15 cellular contexts compared by ENCODE assay signal in genomic region chr1:178625695-178626094, GRCh38.
DNase-seq lines count a peak whose midpoint lies in the region; ATAC-seq and TF ChIP-seq lines count a peak whose summit lies in the region.
"Had no signal": no experiment of that assay in that cellular context is flagged by ENCODE, and none has a peak within 500 bp of the region (broad histone marks: within the 10 kb centered on the region; RNA-seq: fewer than 3 reads in every experiment).

No MANE protein-coding gene starts in this region.

- peaks cover 0 to 4% of the 10 kb centered on the region in 2 experiments; a peak in 1 of 4 replicates for H3K4me1 ChIP-seq in HCT116 (ENCODE audit: control insufficient read depth in 1 of 2, insufficient read depth in 2 of 2, low read length in 2 of 2)
- peaks cover 13% of the 10 kb centered on the region for H3K4me1 ChIP-seq in hepatocyte (ENCODE audit: insufficient read depth)
- peaks cover 17% of the 10 kb centered on the region for H3K4me1 ChIP-seq in smooth muscle cell (ENCODE audit: low read depth)
- no peaks in the 10 kb centered on the region for H3K4me1 ChIP-seq in colonic mucosa

- RAD21 ChIA-PET in HCT116 (lab: Charles Lee; ENCODE audit: low non-redundant PET in 1 of 2, low total read pairs in 2 of 2, uncharacterized antibody in 2 of 2, unreplicated experiment in 2 of 2): no interaction called here

- no peaks in the 10 kb centered on the region for H3K4me1 Mint-ChIP-seq in activated CD8-positive, alpha-beta T cell treated with anti-CD3 and anti-CD28 coated beads, Interleukin-2, amount 10 ng/mL, durations not matched to agents 7 days and 5 days (ENCODE audit: low read depth)

- DNase-seq in HCT116 (ENCODE audit: low read depth, low spot score) (no peak), NCI-H82 treated with DMSO at 0.1 percent for 48 hours (lab: John Stamatoyannopoulos, UW; ENCODE audit: unreplicated experiment) (peak; percentile 47), hepatocyte (ENCODE audit: low spot score) (peak; percentile 36), smooth muscle cell (lab: John Stamatoyannopoulos, UW; ENCODE audit: unreplicated experiment) (no peak), AG08396 (ENCODE audit: low spot score) (no peak), colonic mucosa (no peak)
- no peak for DNase-seq in activated CD8-positive, alpha-beta T cell treated with anti-CD3 and anti-CD28 coated beads, Interleukin-2, amount 10 ng/mL, durations not matched to agents 7 days and 5 days
- DNase-seq: Karpas-422, NCI-H1105, NCI-H1694, NCI-H446 treated with DMSO at 0.1 percent for 48 hours, RPMI8226 had no signal

- no peak overlapping the region for H3K27ac Mint-ChIP-seq in activated CD8-positive, alpha-beta T cell treated with anti-CD3 and anti-CD28 coated beads, Interleukin-2, amount 10 ng/mL, durations not matched to agents 7 days and 5 days
- H3K27ac Mint-ChIP-seq: GM23338 had no signal

- 22% methylated on average over 1 of the region's 1 CpG for WGBS in hepatocyte (ENCODE audit: low lambda C conversion rate, missing lambda C conversion rate)
- WGBS in smooth muscle cell (ENCODE audit: low lambda C conversion rate): 10% methylated on average over 1 of the region's 1 CpG

- H4K20me1 ChIP-seq in HCT116 (ENCODE audit: insufficient read depth) (no peaks in the 10 kb centered on the region), hepatocyte (ENCODE audit: insufficient read depth, poor library complexity, severe bottlenecking) (no peaks in the 10 kb centered on the region), smooth muscle cell (ENCODE audit: low read depth) (no peaks in the 10 kb centered on the region)

- H2AFZ ChIP-seq in HCT116 (ENCODE audit: low read depth, low read length, poor library complexity, severe bottlenecking) (no peak overlapping the region), hepatocyte (no peak overlapping the region), smooth muscle cell (ENCODE audit: low read depth) (no peak overlapping the region)
- H2AFZ ChIP-seq: GM23338 had no signal

- TF ChIP-seq CTCF in HCT116 (IDR thresholded peaks at IDR 0.05 in 2 of 3, conservative IDR thresholded peaks at IDR 0.05 in 1 of 3; ENCODE audit: borderline replicate concordance in 1 of 3, insufficient read depth in 1 of 3, low read depth in 2 of 3, low read length in 2 of 3) (no peak), hepatocyte (IDR thresholded peaks at IDR 0.05; ENCODE audit: poor library complexity) (no peak), smooth muscle cell (IDR thresholded peaks at IDR 0.05; ENCODE audit: borderline replicate concordance, insufficient read depth, poor library complexity, severe bottlenecking) (no peak), colonic mucosa (IDR thresholded peaks at IDR 0.05) (no peak)

- H3K27me3 ChIP-seq in HCT116 (ENCODE audit: insufficient read depth, low read length) (no peaks in the 10 kb centered on the region), hepatocyte (no peaks in the 10 kb centered on the region), smooth muscle cell (ENCODE audit: low read depth) (no peaks in the 10 kb centered on the region), colonic mucosa (no peaks in the 10 kb centered on the region)
- H3K27me3 ChIP-seq: SJCRH30 had no signal

- no peaks in the 10 kb centered on the region for H3K36me3 Mint-ChIP-seq in activated CD8-positive, alpha-beta T cell treated with anti-CD3 and anti-CD28 coated beads, Interleukin-2, amount 10 ng/mL, durations not matched to agents 7 days and 5 days (ENCODE audit: low read depth)

- H3K9me2 ChIP-seq in HCT116 (ENCODE audit: insufficient read depth) (no peaks in the 10 kb centered on the region), hepatocyte (replicated peaks; ENCODE audit: insufficient read depth) (no peaks in the 10 kb centered on the region)

- no peak for TF ChIP-seq POLR2A in HCT116 (IDR thresholded peaks at IDR 0.05; ENCODE audit: borderline replicate concordance, extremely low read depth, insufficient read depth, insufficient read length)

- H3K27me3 Mint-ChIP-seq in activated CD8-positive, alpha-beta T cell treated with anti-CD3 and anti-CD28 coated beads, Interleukin-2, amount 10 ng/mL, durations not matched to agents 7 days and 5 days (ENCODE audit: low read depth): peaks cover 5% of the 10 kb centered on the region

- H3K9ac ChIP-seq in HCT116 (ENCODE audit: low read length): no peak overlapping the region
- H3K9ac ChIP-seq in smooth muscle cell (ENCODE audit: low read depth): no peak overlapping the region
- H3K9ac ChIP-seq in colonic mucosa (ENCODE audit: low read depth in 2 of 2, low read length in 2 of 2): no peak overlapping the region

- no peak for TF ChIP-seq RAD21 in HCT116 (IDR thresholded peaks at IDR 0.05; ENCODE audit: low read depth)

- H3K9me3 Mint-ChIP-seq in activated CD8-positive, alpha-beta T cell treated with anti-CD3 and anti-CD28 coated beads, Interleukin-2, amount 10 ng/mL, durations not matched to agents 7 days and 5 days (ENCODE audit: insufficient read depth): no peaks in the 10 kb centered on the region
- H3K9me3 Mint-ChIP-seq: GM23338 had no signal

- intact Hi-C loops in HCT116 (cut with micrococcal nuclease): no loop called here
- intact Hi-C loops in colonic mucosa (cut with DNase I): no loop called here

- H3K4me3 ChIP-seq in HCT116 (replicated peaks in 1 of 2; ENCODE audit: low read depth in 1 of 2, low read length in 2 of 2) (no peak overlapping the region), hepatocyte (no peak overlapping the region), smooth muscle cell (no peak overlapping the region), colonic mucosa (no peak overlapping the region)
- H3K4me3 ChIP-seq: GM23338, SJCRH30 had no signal

- ATAC-seq in HCT116: no peak
- ATAC-seq in activated CD8-positive, alpha-beta T cell treated with anti-CD3 and anti-CD28 coated beads, Interleukin-2, amount 10 ng/mL, durations not matched to agents 7 days and 5 days: no peak
- ATAC-seq: GM23338 had no signal

- CTCF ChIA-PET in HCT116 (lab: Charles Lee): no interaction called here
- CTCF ChIA-PET in activated CD8-positive, alpha-beta T cell treated with anti-CD3 and anti-CD28 coated beads, Interleukin-2, amount 10 ng/mL, durations not matched to agents 7 days and 5 days (lab: Charles Lee): no interaction called here

- no peak overlapping the region for H3K4me3 Mint-ChIP-seq in activated CD8-positive, alpha-beta T cell treated with anti-CD3 and anti-CD28 coated beads, Interleukin-2, amount 10 ng/mL, durations not matched to agents 7 days and 5 days
- H3K4me3 Mint-ChIP-seq: GM23338 had no signal

- H3K9me3 ChIP-seq in HCT116 (ENCODE audit: control insufficient read depth in 1 of 2, insufficient read depth in 1 of 2, low read depth in 1 of 2, low read length in 2 of 2) (no peaks in the 10 kb centered on the region), hepatocyte (ENCODE audit: low read depth) (no peaks in the 10 kb centered on the region), smooth muscle cell (replicated peaks; ENCODE audit: low read depth) (no peaks in the 10 kb centered on the region), colonic mucosa (no peaks in the 10 kb centered on the region)
- H3K9me3 ChIP-seq: SJCRH30 had no signal

- H3K36me3 ChIP-seq in HCT116 (ENCODE audit: control insufficient read depth in 1 of 2, insufficient read depth in 2 of 2, low read length in 2 of 2): no peaks in the 10 kb centered on the region
- no peaks in the 10 kb centered on the region for H3K36me3 ChIP-seq in hepatocyte (replicated peaks; ENCODE audit: insufficient read depth, low read depth)
- no peaks in the 10 kb centered on the region for H3K36me3 ChIP-seq in smooth muscle cell (ENCODE audit: low read depth)
- no peaks in the 10 kb centered on the region for H3K36me3 ChIP-seq in colonic mucosa
- H3K36me3 ChIP-seq: SJCRH30 had no signal

- BruUV-seq in HCT116 (replicated peaks; lab: Mats Ljungman, UMichigan): no TSS peak

- POLR2A ChIA-PET in HCT116 (lab: Charles Lee): no interaction called here
- POLR2A ChIA-PET in activated CD8-positive, alpha-beta T cell treated with anti-CD3 and anti-CD28 coated beads, Interleukin-2, amount 10 ng/mL, durations not matched to agents 7 days and 5 days (lab: Charles Lee): no interaction called here

- no peaks in the 10 kb centered on the region for H3F3A ChIP-seq in smooth muscle cell (ENCODE audit: low read depth)

- H3K27ac ChIP-seq in HCT116 (ENCODE audit: low read depth, low read length): no peak overlapping the region
- no peak overlapping the region for H3K27ac ChIP-seq in hepatocyte
- no peak overlapping the region for H3K27ac ChIP-seq in smooth muscle cell (ENCODE audit: low read depth)
- no peak overlapping the region for H3K27ac ChIP-seq in colonic mucosa
- H3K27ac ChIP-seq: C4-2B, SJCRH30 had no signal

- H3K79me2 ChIP-seq in HCT116 (ENCODE audit: insufficient read depth, low read length): no peaks in the 10 kb centered on the region
- no peaks in the 10 kb centered on the region for H3K79me2 ChIP-seq in hepatocyte
- H3K79me2 ChIP-seq in smooth muscle cell (ENCODE audit: low read depth): no peaks in the 10 kb centered on the region

- no peak overlapping the region; the same call in 1 of the 2 replicates for H3K4me2 ChIP-seq in HCT116 (ENCODE audit: low read length)
- H3K4me2 ChIP-seq in hepatocyte: no peak overlapping the region
- peak overlapping the region; percentile 50 for H3K4me2 ChIP-seq in smooth muscle cell
- H3K4me2 ChIP-seq: GM23338 had no signal

TF ChIP-seq in HCT116, 20 proteins besides CTCF, POLR2A, EP300 and RAD21:
- TF ChIP-seq TCF7L2 (IDR thresholded peaks at IDR 0.05; ENCODE audit: borderline replicate concordance, extremely low read depth, insufficient read depth, insufficient read length) (peak; percentile 72), ZNF274 (IDR thresholded peaks at IDR 0.05; ENCODE audit: low read depth, low read length) (no peak)

Comparison
In these comparisons a context has a peak if more than half of its experiments do, and no peak if none do; other contexts are left out.
1. DNase-seq: peak in NCI-H82 treated with DMSO at 0.1 percent for 48 hours (single experiment) and hepatocyte (single experiment); none in HCT116 (single experiment), smooth muscle cell (single experiment), AG08396 (single experiment), activated CD8-positive, alpha-beta T cell treated with anti-CD3 and anti-CD28 coated beads, Interleukin-2, amount 10 ng/mL, durations not matched to agents 7 days and 5 days (single experiment) and colonic mucosa (single experiment).